Comparison of ENCODE assay signal across 14 cellular contexts in the genomic region with DNA sequence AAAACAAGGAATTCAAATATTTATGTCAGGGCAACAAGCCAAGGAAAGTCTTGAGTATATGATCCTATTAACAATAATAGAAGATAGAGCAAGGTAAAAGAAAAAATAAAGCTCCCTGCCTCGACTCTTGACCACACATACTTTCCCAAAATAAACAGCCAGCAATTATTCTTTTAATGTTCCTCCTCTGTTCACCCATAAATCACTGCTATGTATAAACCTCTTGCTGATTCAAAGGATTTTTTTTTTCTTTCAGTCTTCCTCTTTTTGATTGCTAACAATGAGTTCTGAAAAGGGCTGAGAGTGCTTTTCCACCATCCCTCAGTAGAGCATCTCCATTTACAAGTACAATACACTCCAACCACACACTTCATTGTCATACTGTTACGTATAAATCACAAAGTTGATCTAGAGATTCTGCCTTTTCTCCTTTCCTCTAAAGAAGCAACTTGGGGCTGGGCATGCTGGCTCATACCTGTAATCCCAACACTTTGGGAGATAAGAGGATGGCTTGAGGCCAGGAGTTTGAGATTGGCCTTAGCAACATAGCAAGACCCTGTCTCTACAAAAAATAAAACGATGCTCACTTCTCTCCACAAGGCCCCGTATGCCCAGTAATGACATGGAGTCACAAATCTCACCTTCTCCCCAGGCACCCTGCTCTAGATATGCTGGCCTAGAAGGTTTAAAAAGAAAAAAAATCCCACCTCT. TPM values are rescaled to one million over a fixed set of nuclear protein-coding genes. Genes with fewer than 3 reads are reported as not detected.
A peak's percentile ranks its signal among the peaks of the same experiment; 100 is the strongest.
DNase-seq lines count a peak whose midpoint lies in the region; ATAC-seq, FAIRE-seq and TF ChIP-seq lines count a peak whose summit lies in the region.
"Had no signal": no experiment of that assay in that cellular context is flagged by ENCODE, and none has a peak within 500 bp of the region (broad histone marks: within the 10 kb centered on the region; RNA-seq: fewer than 3 reads in every experiment).

No MANE protein-coding gene starts in this region.

- H3K27me3 ChIP-seq in DOHH2 (ENCODE audit: control insufficient read depth, low read length), result no peaks in the 10 kb centered on the region
- no peaks in the 10 kb centered on the region for H3K27me3 ChIP-seq in astrocyte (ENCODE audit: insufficient read depth, low read length)
- no peaks in the 10 kb centered on the region for H3K27me3 ChIP-seq in prostate gland (replicated peaks; ENCODE audit: insufficient read depth)

- H4K20me1 ChIP-seq in DOHH2 (ENCODE audit: control insufficient read depth, insufficient read depth, low read depth, low read length) (peaks cover 12% of the 10 kb centered on the region; the same call in 1 of the 2 replicates), astrocyte (ENCODE audit: insufficient read depth, low read length) (peaks cover 10% of the 10 kb centered on the region)

- H3K36me3 Mint-ChIP-seq in astrocyte (ENCODE audit: low read depth, unreplicated experiment) (no peaks in the 10 kb centered on the region), osteocyte (ENCODE audit: unreplicated experiment) (peaks cover 2% of the 10 kb centered on the region)

- no peaks in the 10 kb centered on the region for H3K9me3 ChIP-seq in DOHH2 (ENCODE audit: control insufficient read depth, insufficient read depth, low read length)
- no peaks in the 10 kb centered on the region for H3K9me3 ChIP-seq in astrocyte (ENCODE audit: insufficient read depth, low read depth, low read length)
- H3K9me3 ChIP-seq in prostate gland, result no peaks in the 10 kb centered on the region

- H3K4me1 Mint-ChIP-seq in astrocyte (ENCODE audit: low read depth, unreplicated experiment) (peaks cover 30% of the 10 kb centered on the region), osteocyte (ENCODE audit: unreplicated experiment) (peaks cover 89% of the 10 kb centered on the region)

- no peak for TF ChIP-seq POLR2A in prostate gland (IDR thresholded peaks at IDR 0.05)

- H3K4me3 Mint-ChIP-seq in astrocyte (ENCODE audit: unreplicated experiment), result no peak overlapping the region
- no peak overlapping the region for H3K4me3 Mint-ChIP-seq in osteocyte (ENCODE audit: unreplicated experiment)
- H3K4me3 Mint-ChIP-seq: CD4-positive, alpha-beta T cell; T-cell had no signal

- H3K36me3 ChIP-seq in DOHH2 (ENCODE audit: control insufficient read depth, low read length), result peaks cover 45% of the 10 kb centered on the region
- H3K36me3 ChIP-seq in astrocyte (ENCODE audit: insufficient read depth, low read length), result no peaks in the 10 kb centered on the region
- H3K36me3 ChIP-seq in prostate gland, result no peaks in the 10 kb centered on the region

- intact Hi-C loops in prostate gland (cut with DNase I), result no loop called here

- no peak overlapping the region for H3K4me3 ChIP-seq in DOHH2 (ENCODE audit: low read length)
- H3K4me3 ChIP-seq in astrocyte (ENCODE audit: insufficient read depth, low read depth, low read length), result no peak overlapping the region
- no peak overlapping the region for H3K4me3 ChIP-seq in prostate gland

- H3K27ac Mint-ChIP-seq in astrocyte (ENCODE audit: unreplicated experiment), result no peak overlapping the region
- peak overlapping the region; percentile 83 for H3K27ac Mint-ChIP-seq in osteocyte (ENCODE audit: unreplicated experiment)
- H3K27ac Mint-ChIP-seq: CD4-positive, alpha-beta T cell; T-cell had no signal

- 43% methylated on average over 4 of the region's 4 CpGs for WGBS in prostate gland

- DNase-seq in NCI-H1417 treated with DMSO at 0.1 percent for 48 hours (lab: John Stamatoyannopoulos, UW) (peak; percentile 73), astrocyte (ENCODE audit: low read depth) (peak; percentile 50), osteocyte (ENCODE audit: extremely low spot score, unreplicated experiment) (no peak), prostate gland (ENCODE audit: low spot score) (no peak), NCI-H2196 (lab: John Stamatoyannopoulos, UW; ENCODE audit: unreplicated experiment) (no peak)
- DNase-seq: activated CD4-positive, alpha-beta T cell treated with anti-CD3 and anti-CD28 coated beads, Interleukin-2, amount 50 U/mL, for 48 hours; activated gamma-delta T cell treated with Interleukin-2 at 50 U/mL for 16 hours; CD4-positive, alpha-beta T cell; cortex of kidney; NCI-H524 treated with DMSO at 0.1 percent for 48 hours; T-cell had no signal

- H3K9ac ChIP-seq in astrocyte (ENCODE audit: low read length), result no peak overlapping the region

- H3K4me2 ChIP-seq in DOHH2 (ENCODE audit: low read length) (peak overlapping the region; percentile 50), astrocyte (ENCODE audit: low read length) (peak overlapping the region; percentile 5)

- FAIRE-seq in astrocyte (lab: Jason Lieb, UNC), result no peak

- H3K27me3 Mint-ChIP-seq in astrocyte (ENCODE audit: low read depth, unreplicated experiment), result no peaks in the 10 kb centered on the region
- no peaks in the 10 kb centered on the region for H3K27me3 Mint-ChIP-seq in osteocyte (ENCODE audit: unreplicated experiment)
- H3K27me3 Mint-ChIP-seq: CD4-positive, alpha-beta T cell; T-cell had no signal

- no peaks in the 10 kb centered on the region for H3K9me2 ChIP-seq in DOHH2 (replicated peaks; ENCODE audit: control insufficient read depth, low read length)

- no peaks in the 10 kb centered on the region for H3K9me3 Mint-ChIP-seq in astrocyte (ENCODE audit: unreplicated experiment)
- H3K9me3 Mint-ChIP-seq in osteocyte (ENCODE audit: unreplicated experiment), result no peaks in the 10 kb centered on the region
- H3K9me3 Mint-ChIP-seq: CD4-positive, alpha-beta T cell had no signal

- H3K27ac ChIP-seq in DOHH2 (ENCODE audit: low read depth, low read length) (peak overlapping the region; percentile 14; the same call in 1 of the 2 replicates), astrocyte (ENCODE audit: low read depth, low read length) (no peak overlapping the region), prostate gland (peak overlapping the region in 1 of 2 donors; percentile 33)

- H3K4me1 ChIP-seq in DOHH2 (ENCODE audit: control insufficient read depth, low read length) (peaks cover 100% of the 10 kb centered on the region), astrocyte (ENCODE audit: insufficient read depth, low read length) (peaks cover 42% of the 10 kb centered on the region), prostate gland (replicated peaks) (no peaks in the 10 kb centered on the region)

- H3F3A ChIP-seq in DOHH2 (ENCODE audit: control insufficient read depth, insufficient read depth), result no peaks in the 10 kb centered on the region; the same call in 1 of the 2 replicates

- H3K79me2 ChIP-seq in DOHH2 (ENCODE audit: control insufficient read depth, low read length) (peaks cover 100% of the 10 kb centered on the region), astrocyte (ENCODE audit: insufficient read depth, low read length) (peaks cover 66% of the 10 kb centered on the region)

- ATAC-seq in GM19351 (IDR thresholded peaks at IDR 0.05; ENCODE audit: unreplicated experiment) (no peak), GM18867 (IDR thresholded peaks at IDR 0.05; ENCODE audit: unreplicated experiment) (no peak)
- ATAC-seq: T-cell had no signal

- H2AFZ ChIP-seq in astrocyte (ENCODE audit: low read depth, low read length), result no peak overlapping the region

- no peak for TF ChIP-seq CTCF in DOHH2 (IDR thresholded peaks at IDR 0.05; ENCODE audit: low read depth, low read length, poor library complexity, severe bottlenecking)
- TF ChIP-seq CTCF in astrocyte (IDR thresholded peaks at IDR 0.05; ENCODE audit: insufficient read depth, low read depth, low read length), result no peak
- no peak for TF ChIP-seq CTCF in osteocyte (IDR thresholded peaks at IDR 0.05)
- TF ChIP-seq CTCF in prostate gland (IDR thresholded peaks at IDR 0.05), result no peak

RNA-seq across cellular contexts. Expression of a gene that starts 24.0 kb away (rescaled TPM):
- 35.5 and 40.0 TPM in 2 replicates for total RNA-seq in astrocyte
- 73.8 and 79.7 TPM in 2 replicates for total RNA-seq in osteocyte
- 10 to 100 TPM; 13.3 to 15.9 TPM for total RNA-seq in prostate gland

Comparison
In these comparisons a context has a peak if more than half of its experiments do, and no peak if none do; other contexts are left out.
1. DNase-seq: peak in NCI-H1417 treated with DMSO at 0.1 percent for 48 hours (single experiment) and astrocyte (single experiment); none in osteocyte (single experiment), prostate gland (single experiment) and NCI-H2196 (single experiment).